Comparison of ENCODE assay signal across 1 cellular context in the genomic region with DNA sequence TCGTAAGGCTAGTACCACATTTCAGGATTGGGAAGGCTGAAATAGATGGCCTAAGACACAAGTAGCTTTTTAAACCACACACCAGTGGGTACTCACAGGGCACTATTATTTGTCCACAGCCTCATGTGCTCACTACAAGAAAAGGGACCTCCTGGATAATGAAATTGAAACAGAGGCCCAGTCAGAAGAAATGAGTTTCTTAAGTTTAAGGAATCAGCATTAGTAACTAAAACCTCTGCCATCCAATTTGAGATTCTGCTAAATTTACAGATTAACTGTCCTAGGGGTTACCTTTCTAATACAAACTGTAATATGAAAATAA.
TF ChIP-seq lines count a peak whose summit lies in the region.

No MANE protein-coding gene starts in this region.

TF ChIP-seq in IMR-90, 13 proteins besides CTCF, POLR2A, EP300 and RAD21 (continued from another document):
- TF ChIP-seq MAFK (IDR thresholded peaks at IDR 0.05; ENCODE audit: low read depth, low read length), result no peak
- TF ChIP-seq SMC3 (IDR thresholded peaks at IDR 0.05; ENCODE audit: low read depth, low read length), result no peak
- no peak for TF ChIP-seq NFE2L2 (IDR thresholded peaks at IDR 0.05; ENCODE audit: low read depth, low read length)
TF ChIP-seq in IMR-90: peak in this region for 0.
